Comparison of ENCODE assay signal across 1 cellular context in the genomic region with DNA sequence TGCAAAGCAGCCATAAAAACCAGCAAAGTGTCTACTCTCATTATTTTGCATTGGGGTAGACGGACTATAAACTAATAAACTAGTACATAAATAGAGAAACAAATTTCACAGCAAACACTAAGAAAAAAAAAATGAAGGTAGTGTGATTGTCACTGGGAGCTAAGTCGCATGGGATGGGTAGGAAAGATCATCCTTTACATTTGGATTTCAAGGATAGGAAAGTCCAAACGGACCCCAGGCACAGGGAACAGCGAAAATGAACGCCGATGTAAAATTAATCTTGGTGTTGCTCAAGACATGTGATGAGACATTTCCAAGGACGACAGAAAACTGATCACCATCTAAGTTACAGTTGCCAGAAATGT.
TF ChIP-seq lines count a peak whose summit lies in the region.

No MANE protein-coding gene starts in this region.

TF ChIP-seq in GM12878, 131 proteins besides CTCF, POLR2A, EP300 and RAD21:
- no peak for TF ChIP-seq HCFC1 (IDR thresholded peaks at IDR 0.05; ENCODE audit: low read length)
- TF ChIP-seq PML (IDR thresholded peaks at IDR 0.05; ENCODE audit: low read length): 0 out of 2 replicates have a peak, but pooled peaks have one; percentile 7
- TF ChIP-seq POLR2AphosphoS5 (IDR thresholded peaks at IDR 0.05; ENCODE audit: low read length): no peak
- TF ChIP-seq ASH2L (IDR thresholded peaks at IDR 0.05; ENCODE audit: borderline replicate concordance, low read depth): no peak
- no peak for TF ChIP-seq TCF7 (IDR thresholded peaks at IDR 0.05; ENCODE audit: borderline replicate concordance)
- TF ChIP-seq ZNF217 (IDR thresholded peaks at IDR 0.05): no peak
- TF ChIP-seq MYC (IDR thresholded peaks at IDR 0.05; ENCODE audit: insufficient read depth, insufficient read length, insufficient replicate concordance, low read length, severe bottlenecking): no peak
- no peak for TF ChIP-seq ZNF207 (IDR thresholded peaks at IDR 0.05; ENCODE audit: borderline replicate concordance)
TF ChIP-seq in GM12878: peak in this region for 1.
